ENCODE assay signal across 13 cellular contexts in the genomic region with DNA sequence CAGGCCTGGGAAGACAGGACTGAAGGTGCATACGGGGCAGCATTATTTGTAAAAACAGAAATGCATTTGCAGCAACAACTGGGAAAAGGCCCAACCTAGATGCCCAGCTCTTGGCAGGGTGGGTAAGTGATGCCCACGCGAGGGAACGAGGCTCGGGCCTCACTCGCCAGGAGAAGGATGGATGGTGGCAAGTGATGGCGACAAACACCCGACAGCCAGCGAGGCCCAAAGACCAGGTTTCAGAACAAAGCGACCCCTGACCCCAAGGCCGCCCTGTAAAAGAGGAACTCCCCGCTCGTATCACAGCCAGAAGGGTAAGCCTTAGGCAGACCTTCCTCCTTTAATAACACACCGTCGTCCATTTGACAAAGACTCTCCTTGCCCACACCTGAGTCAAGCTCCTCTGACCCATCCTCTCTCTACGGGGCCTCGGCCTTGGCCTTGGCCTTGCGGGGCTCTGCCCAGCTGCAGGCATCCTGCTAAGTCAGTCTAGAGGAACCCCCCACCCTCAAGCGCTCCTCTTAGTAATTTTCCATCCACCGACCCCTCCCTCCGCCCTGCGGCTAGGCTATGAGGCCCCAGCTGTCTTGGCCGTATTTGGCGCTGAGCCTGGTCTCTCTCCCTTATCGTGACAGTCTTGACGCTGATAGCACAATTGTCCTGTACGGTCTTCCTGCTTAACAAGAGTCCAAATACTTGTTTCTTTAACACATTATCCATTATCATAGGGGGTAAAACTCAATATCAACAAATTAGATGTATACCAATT.
DNase-seq lines count a peak whose midpoint lies in the region; ATAC-seq and TF ChIP-seq lines count a peak whose summit lies in the region.
"Had no signal": no experiment of that assay in that cellular context is flagged by ENCODE, and none has a peak within 500 bp of the region (broad histone marks: within the 10 kb centered on the region; RNA-seq: fewer than 3 reads in every experiment).

No MANE protein-coding gene starts in this region.

- no peak overlapping the region for H3K4me3 ChIP-seq in Caco-2 (ENCODE audit: low read depth, low read length)
- H3K4me3 ChIP-seq in heart right ventricle: no peak overlapping the region
- no peak overlapping the region for H3K4me3 ChIP-seq in psoas muscle
- no peak overlapping the region for H3K4me3 ChIP-seq in MM.1S (ENCODE audit: low read length)
- H3K4me3 ChIP-seq in tibial artery: no peak overlapping the region
- H3K4me3 ChIP-seq: uterus had no signal

- peak overlapping the region; percentile 52 for H3K27ac Mint-ChIP-seq in Caco-2 (ENCODE audit: unreplicated experiment)
- H3K27ac Mint-ChIP-seq in WTC11: peak overlapping the region; percentile 67; the same call in 1 of the 2 replicates
- H3K27ac Mint-ChIP-seq: activated CD8-positive, alpha-beta T cell treated with anti-CD3 and anti-CD28 coated beads, Interleukin-2, amount 10 ng/mL, durations not matched to agents 7 days and 5 days; CD8-positive, alpha-beta T cell; T-helper 1 cell treated with Interleukin-12 subunit alpha and Interleukin-12 subunit beta and Interleukin-4 antibody, amounts not matched to agents 30 μg/mL and 1 μg/mL, for 36 hours had no signal

- CTCF ChIA-PET in Caco-2 (lab: Charles Lee): no interaction called here
- CTCF ChIA-PET in WTC11 (lab: Charles Lee): interaction anchor here (1.4 kb wide), 1 partner anchor 12 kb away, joined by 3 read pairs; no protein-coding TSS in a partner anchor

- POLR2A ChIA-PET in Caco-2 (lab: Charles Lee) (no interaction called here), WTC11 (lab: Charles Lee) (no interaction called here)

- DNase-seq in Caco-2: no peak
- DNase-seq in WTC11 (ENCODE audit: low spot score): no peak
- DNase-seq in heart right ventricle: peak; percentile 59 to 60
- DNase-seq in psoas muscle: peak; percentile 27 to 58
- no peak for DNase-seq in MM.1S
- DNase-seq in tibial artery: no peak
- DNase-seq in NCI-H748 (lab: John Stamatoyannopoulos, UW; ENCODE audit: unreplicated experiment): no peak
- no peak for DNase-seq in putamen (ENCODE audit: low spot score)
- DNase-seq: activated CD8-positive, alpha-beta T cell treated with anti-CD3 and anti-CD28 coated beads, Interleukin-2, amount 10 ng/mL, durations not matched to agents 7 days and 5 days; CD8-positive, alpha-beta T cell; uterus had no signal

- no peak overlapping the region for H3K4me2 ChIP-seq in MM.1S (ENCODE audit: low read depth, low read length)

- H3K9me3 Mint-ChIP-seq in Caco-2 (ENCODE audit: unreplicated experiment) (no peaks in the 10 kb centered on the region), WTC11 (no peaks in the 10 kb centered on the region)
- H3K9me3 Mint-ChIP-seq: activated naive CD4-positive, alpha-beta T cell treated with anti-CD3 and anti-CD28 coated beads, Interleukin-2, amount 50 U/mL, for 24 hours; CD8-positive, alpha-beta T cell; T-helper 1 cell treated with Interleukin-12 subunit alpha and Interleukin-12 subunit beta and Interleukin-4 antibody, amounts not matched to agents 30 μg/mL and 1 μg/mL, for 36 hours had no signal

- H3K36me3 Mint-ChIP-seq in Caco-2 (ENCODE audit: insufficient read depth, unreplicated experiment) (peaks cover 28% of the 10 kb centered on the region), WTC11 (peaks cover 7% of the 10 kb centered on the region; the same call in 1 of the 2 replicates)

- H3K4me3 Mint-ChIP-seq in Caco-2 (ENCODE audit: unreplicated experiment) (no peak overlapping the region), WTC11 (no peak overlapping the region)
- H3K4me3 Mint-ChIP-seq: activated CD8-positive, alpha-beta T cell treated with anti-CD3 and anti-CD28 coated beads, Interleukin-2, amount 10 ng/mL, durations not matched to agents 7 days and 5 days; activated naive CD4-positive, alpha-beta T cell treated with anti-CD3 and anti-CD28 coated beads, Interleukin-2, amount 50 U/mL, for 24 hours; CD8-positive, alpha-beta T cell; T-helper 1 cell treated with Interleukin-12 subunit alpha and Interleukin-12 subunit beta and Interleukin-4 antibody, amounts not matched to agents 30 μg/mL and 1 μg/mL, for 36 hours had no signal

- intact Hi-C loops in Caco-2 (cut with micrococcal nuclease; ENCODE audit: unreplicated experiment) (no loop called here), heart right ventricle (cut with DNase I) (no loop called here), psoas muscle (cut with DNase I) (no loop called here), tibial artery (cut with DNase I; ENCODE audit: low total_unique reads) (no loop called here)

- H3K4me1 ChIP-seq in Caco-2 (no peaks in the 10 kb centered on the region), heart right ventricle (peaks cover 15 to 61% (median 45%) of the 10 kb centered on the region in 9 donors), psoas muscle (peaks cover 33% of the 10 kb centered on the region), MM.1S (ENCODE audit: low read length) (no peaks in the 10 kb centered on the region), tibial artery (peaks cover 0 to 22% (median 11%) of the 10 kb centered on the region in 4 donors)

- H3K4me1 Mint-ChIP-seq in Caco-2 (ENCODE audit: low read depth, unreplicated experiment) (no peaks in the 10 kb centered on the region), WTC11 (peaks cover 12% of the 10 kb centered on the region)

- H3K9me3 ChIP-seq in Caco-2 (no peaks in the 10 kb centered on the region), heart right ventricle (no peaks in the 10 kb centered on the region), psoas muscle (no peaks in the 10 kb centered on the region), MM.1S (replicated peaks; ENCODE audit: insufficient read depth, low read length) (no peaks in the 10 kb centered on the region), tibial artery (no peaks in the 10 kb centered on the region)
- H3K9me3 ChIP-seq: uterus had no signal

- H3F3A ChIP-seq in MM.1S (ENCODE audit: insufficient read depth, low read length): no peaks in the 10 kb centered on the region

- no peaks in the 10 kb centered on the region for H3K27me3 ChIP-seq in Caco-2 (replicated peaks; ENCODE audit: control insufficient read depth, insufficient read depth, low read length)
- no peaks in the 10 kb centered on the region for H3K27me3 ChIP-seq in heart right ventricle
- H3K27me3 ChIP-seq in psoas muscle (ENCODE audit: insufficient read depth in 3 of 3, low read length in 2 of 3): no peaks in the 10 kb centered on the region
- H3K27me3 ChIP-seq in MM.1S (replicated peaks; ENCODE audit: insufficient read depth, low read length): no peaks in the 10 kb centered on the region
- H3K27me3 ChIP-seq in tibial artery: no peaks in the 10 kb centered on the region
- H3K27me3 ChIP-seq: uterus had no signal

- H3K36me3 ChIP-seq in Caco-2 (ENCODE audit: control insufficient read depth, insufficient read depth, low read length): peaks cover 1% of the 10 kb centered on the region
- H3K36me3 ChIP-seq in heart right ventricle: peaks cover 0 to 71% (median 13%) of the 10 kb centered on the region in 9 donors
- peaks cover 0 to 49% of the 10 kb centered on the region in 2 donors for H3K36me3 ChIP-seq in psoas muscle (ENCODE audit: insufficient read depth in 1 of 2, low read depth in 1 of 2)
- no peaks in the 10 kb centered on the region for H3K36me3 ChIP-seq in MM.1S (replicated peaks; ENCODE audit: insufficient read depth, low read length)
- peaks cover 0 to 63% (median 42%) of the 10 kb centered on the region in 3 donors for H3K36me3 ChIP-seq in tibial artery
- H3K36me3 ChIP-seq: uterus had no signal

- H3K79me2 ChIP-seq in MM.1S (ENCODE audit: low read length): peaks cover 23% of the 10 kb centered on the region; the same call in 1 of the 2 replicates

- H3K27me3 Mint-ChIP-seq in Caco-2 (ENCODE audit: insufficient read depth, unreplicated experiment) (no peaks in the 10 kb centered on the region), WTC11 (ENCODE audit: low read depth) (no peaks in the 10 kb centered on the region)
- H3K27me3 Mint-ChIP-seq: activated naive CD4-positive, alpha-beta T cell treated with anti-CD3 and anti-CD28 coated beads, Interleukin-2, amount 50 U/mL, for 24 hours had no signal

- no peaks in the 10 kb centered on the region for H3K9me2 ChIP-seq in MM.1S (replicated peaks; ENCODE audit: insufficient read depth, low read length)

- H2AFZ ChIP-seq in MM.1S (ENCODE audit: low read length): no peak overlapping the region

- TF ChIP-seq CTCF in Caco-2 (IDR thresholded peaks at IDR 0.05; ENCODE audit: insufficient read depth in 1 of 2, low read depth in 1 of 2, low read length in 1 of 2, severe bottlenecking in 1 of 2, unreplicated experiment in 1 of 2) (no peak), WTC11 (IDR thresholded peaks at IDR 0.05) (no peak), heart right ventricle (IDR thresholded peaks at IDR 0.05) (no peak), psoas muscle (IDR thresholded peaks at IDR 0.05) (no peak), MM.1S (IDR thresholded peaks at IDR 0.05; ENCODE audit: low read length) (no peak), tibial artery (IDR thresholded peaks at IDR 0.05) (no peak)

- H3K27ac ChIP-seq in heart right ventricle (peak overlapping the region in 8 of 10 donors; percentile 4 to 65 (median 26)), psoas muscle (no peak overlapping the region), MM.1S (ENCODE audit: low read length) (no peak overlapping the region), tibial artery (no peak overlapping the region)

- H4K20me1 ChIP-seq in MM.1S (ENCODE audit: insufficient read depth, low read length): no peaks in the 10 kb centered on the region

- H3K9ac ChIP-seq in MM.1S (ENCODE audit: low read length): no peak overlapping the region

- WGBS in heart right ventricle, 2 donors: 66 to 68% methylated on average over 27 of the region's 27 CpGs
- WGBS in psoas muscle, 3 donors: 74 to 80% (median 78%) methylated on average over 27 of the region's 27 CpGs

- no peak; the same call in 1 of the 2 replicates for ATAC-seq in WTC11
- peak in 1 of 8 donors; percentile 20 for ATAC-seq in heart right ventricle
- no peak for ATAC-seq in psoas muscle
- ATAC-seq: activated CD8-positive, alpha-beta T cell treated with anti-CD3 and anti-CD28 coated beads, Interleukin-2, amount 10 ng/mL, durations not matched to agents 7 days and 5 days; CD8-positive, alpha-beta T cell had no signal

- BruUV-seq in Caco-2 (replicated peaks; lab: Mats Ljungman, UMichigan): no TSS peak

TF ChIP-seq in WTC11, 78 proteins besides CTCF, POLR2A, EP300 and RAD21 (continues in another document):
- TF ChIP-seq, protein P1, sequence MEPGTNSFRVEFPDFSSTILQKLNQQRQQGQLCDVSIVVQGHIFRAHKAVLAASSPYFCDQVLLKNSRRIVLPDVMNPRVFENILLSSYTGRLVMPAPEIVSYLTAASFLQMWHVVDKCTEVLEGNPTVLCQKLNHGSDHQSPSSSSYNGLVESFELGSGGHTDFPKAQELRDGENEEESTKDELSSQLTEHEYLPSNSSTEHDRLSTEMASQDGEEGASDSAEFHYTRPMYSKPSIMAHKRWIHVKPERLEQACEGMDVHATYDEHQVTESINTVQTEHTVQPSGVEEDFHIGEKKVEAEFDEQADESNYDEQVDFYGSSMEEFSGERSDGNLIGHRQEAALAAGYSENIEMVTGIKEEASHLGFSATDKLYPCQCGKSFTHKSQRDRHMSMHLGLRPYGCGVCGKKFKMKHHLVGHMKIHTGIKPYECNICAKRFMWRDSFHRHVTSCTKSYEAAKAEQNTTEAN (CRISPR knock-in tag; IDR thresholded peaks at IDR 0.05): no peak

Comparison
In these comparisons a context has a peak if more than half of its experiments do, and no peak if none do; other contexts are left out.
1. DNase-seq: peak in heart right ventricle (2 of 2) and psoas muscle (2 of 2); none in Caco-2 (0 of 2), WTC11 (single experiment), MM.1S (single experiment), tibial artery (0 of 2), NCI-H748 (single experiment) and putamen (single experiment).
2. H3K27ac ChIP-seq: peak in heart right ventricle (8 of 10); none in psoas muscle (single experiment), MM.1S (single experiment) and tibial artery (0 of 2).